In the genomic region with DNA sequence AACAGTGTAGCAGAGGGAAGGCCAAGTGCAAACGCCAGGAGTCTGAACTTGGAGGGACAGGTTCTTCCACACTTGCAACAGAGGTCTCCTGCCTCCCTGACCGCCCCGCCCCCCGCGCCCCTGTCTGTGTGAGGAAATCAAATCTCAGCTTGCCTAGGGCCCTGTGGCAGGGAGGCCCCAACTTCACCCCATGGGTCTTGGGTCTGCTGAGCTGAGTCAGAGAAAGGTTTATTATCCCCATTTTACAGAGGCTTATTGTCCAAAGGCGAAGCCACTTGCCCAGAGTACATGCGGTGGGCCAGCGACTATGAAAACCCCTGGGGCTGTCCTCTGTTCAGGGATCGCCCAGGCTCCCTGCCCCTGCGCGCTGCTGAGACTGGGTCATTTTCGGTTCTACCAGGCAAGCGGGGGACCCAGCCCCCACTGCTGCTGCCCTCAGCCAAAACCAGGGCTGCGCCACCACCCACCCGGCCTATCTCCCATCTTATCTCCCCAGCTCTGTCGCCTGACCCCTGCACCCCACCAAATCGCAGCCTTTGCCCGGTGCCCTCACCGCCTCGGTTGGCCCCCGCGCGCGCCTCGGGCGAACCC, we compare ENCODE assay signal across 8 cellular contexts. TPM values are rescaled to one million over a fixed set of nuclear protein-coding genes. Genes with fewer than 3 reads are reported as not detected.
DNase-seq lines count a peak whose midpoint lies in the region; ATAC-seq, FAIRE-seq and TF ChIP-seq lines count a peak whose summit lies in the region.

No MANE protein-coding gene starts in this region.

- ATAC-seq in GM12878 (peak; percentile 7), GM18858 (IDR thresholded peaks at IDR 0.05; ENCODE audit: unreplicated experiment) (no peak), HG02798 (IDR thresholded peaks at IDR 0.05; ENCODE audit: poor library complexity, unreplicated experiment) (no peak)

- RAD21 ChIA-PET in GM12878 (lab: Charles Lee; ENCODE audit: unreplicated experiment) = interaction anchor here (0.6 to 6.8 kb wide), 3 partner anchors 13 to 53 kb away, joined by 3 to 100 read pairs (median 4); no protein-coding TSS in a partner anchor

- SMC1A ChIA-PET in GM12878 (lab: Charles Lee; ENCODE audit: uncharacterized antibody, unreplicated experiment) = interaction anchor here (1.8 kb wide), 1 partner anchor 9 kb away, joined by 8 read pairs; no protein-coding TSS in a partner anchor

- no peaks in the 10 kb centered on the region for H3K27me3 ChIP-seq in GM12878 (replicated peaks in 1 of 2; ENCODE audit: control insufficient read depth in 2 of 2, insufficient read depth in 2 of 2, low read length in 1 of 2)
- no peaks in the 10 kb centered on the region for H3K27me3 ChIP-seq in liver (ENCODE audit: control insufficient read depth in 4 of 4, insufficient read depth in 4 of 4, low read length in 3 of 4)
- no peaks in the 10 kb centered on the region for H3K27me3 ChIP-seq in thyroid gland

- WGBS in GM12878 (ENCODE audit: insufficient coverage, insufficient replicate concordance, low lambda C conversion rate, missing lambda C conversion rate) = 46% methylated on average over 26 of the region's 26 CpGs
- 52% methylated on average over 26 of the region's 26 CpGs for WGBS in liver
- WGBS in thyroid gland, 2 donors = 57 to 62% methylated on average over 25 to 26 of the region's 26 CpGs

- TF ChIP-seq POLR2A in GM12878 (IDR thresholded peaks at IDR 0.05; ENCODE audit: low read depth, low read length) = no peak
- TF ChIP-seq POLR2A in thyroid gland (IDR thresholded peaks at IDR 0.05) = no peak

- H2AFZ ChIP-seq in GM12878 (ENCODE audit: control insufficient read depth, low read depth, low read length) = no peak overlapping the region; the same call in 1 of the 2 replicates

- peaks cover 11% of the 10 kb centered on the region for H3K4me1 ChIP-seq in GM12878 (ENCODE audit: control insufficient read depth, insufficient read depth, low read length)
- H3K4me1 ChIP-seq in liver (ENCODE audit: control insufficient read depth in 4 of 4, insufficient read depth in 4 of 4, low read length in 3 of 4) = peaks cover 8 to 36% (median 28%) of the 10 kb centered on the region in 4 donors
- H3K4me1 ChIP-seq in thyroid gland = peaks cover 54 to 64% of the 10 kb centered on the region in 2 donors

- no peaks in the 10 kb centered on the region for H4K20me1 ChIP-seq in GM12878 (ENCODE audit: control insufficient read depth, insufficient read depth)

- intact Hi-C loops in GM12878 (cut with micrococcal nuclease; ENCODE audit: unreplicated experiment) = no loop called here
- intact Hi-C loops in thyroid gland (cut with DNase I) = no loop called here

- H3K9ac ChIP-seq in GM12878 (ENCODE audit: control insufficient read depth, insufficient read depth, low read length) = peak overlapping the region; percentile 45; the same call in 1 of the 2 replicates
- no peak overlapping the region for H3K9ac ChIP-seq in liver (ENCODE audit: low read depth in 1 of 2, low read length in 2 of 2)

- H3K36me3 Mint-ChIP-seq in T-helper 2 cell treated with Interferon-gamma antibody and Interleukin-4, amounts not matched to agents 5 μg/mL and 100 μg/mL, for 36 hours (ENCODE audit: low read depth) = peaks cover 2% of the 10 kb centered on the region

- no peak for DNase-seq in T-helper 2 cell treated with Interferon-gamma antibody and Interleukin-4, amounts not matched to agents 5 μg/mL and 100 μg/mL, for 36 hours (ENCODE audit: low spot score)
- DNase-seq in T-helper 2 cell = no peak
- DNase-seq in GM12878 (ENCODE audit: low read depth, low spot score) = no peak
- peak; percentile 29 to 44 for DNase-seq in thyroid gland
- DNase-seq in AG20443 (ENCODE audit: low spot score) = no peak

- H3K27ac Mint-ChIP-seq in T-helper 2 cell treated with Interferon-gamma antibody and Interleukin-4, amounts not matched to agents 5 μg/mL and 100 μg/mL, for 36 hours = no peak overlapping the region

- CTCF ChIA-PET in GM12878 (lab: Yijun Ruan, JAX) = interaction anchor here (0.6 kb wide), 1 partner anchor 10 kb away, joined by 3 read pairs; no protein-coding TSS in a partner anchor

- H3K4me3 Mint-ChIP-seq in T-helper 2 cell treated with Interferon-gamma antibody and Interleukin-4, amounts not matched to agents 5 μg/mL and 100 μg/mL, for 36 hours = peak overlapping the region; percentile 63

- no peak overlapping the region for H3K27ac ChIP-seq in GM12878 (ENCODE audit: control insufficient read depth, insufficient read depth)
- H3K27ac ChIP-seq in liver (ENCODE audit: low read depth in 1 of 2, low read length in 2 of 2) = peak overlapping the region in 1 of 2 donors; percentile 62
- peak overlapping the region in 2 of 3 donors; percentile 21 to 39 for H3K27ac ChIP-seq in thyroid gland

- H3K9me3 Mint-ChIP-seq in T-helper 2 cell treated with Interferon-gamma antibody and Interleukin-4, amounts not matched to agents 5 μg/mL and 100 μg/mL, for 36 hours = no peaks in the 10 kb centered on the region

- H3K27me3 Mint-ChIP-seq in T-helper 2 cell treated with Interferon-gamma antibody and Interleukin-4, amounts not matched to agents 5 μg/mL and 100 μg/mL, for 36 hours (ENCODE audit: low read depth) = peaks cover 5% of the 10 kb centered on the region

- H3K79me2 ChIP-seq in GM12878 (ENCODE audit: control insufficient read depth, insufficient read depth, low read length) = peaks cover 30% of the 10 kb centered on the region

- peaks cover 17% of the 10 kb centered on the region for H3K4me1 Mint-ChIP-seq in T-helper 2 cell treated with Interferon-gamma antibody and Interleukin-4, amounts not matched to agents 5 μg/mL and 100 μg/mL, for 36 hours (ENCODE audit: low read depth)

- H3K4me2 ChIP-seq in GM12878 (ENCODE audit: control insufficient read depth, insufficient read depth) = peak overlapping the region; percentile 72

- BruUV-seq in GM12878 (replicated peaks; lab: Mats Ljungman, UMichigan) = TSS peak; percentile 79

- H3K36me3 ChIP-seq in GM12878 (ENCODE audit: control insufficient read depth in 2 of 2, insufficient read depth in 2 of 2, low read length in 1 of 2) = no peaks in the 10 kb centered on the region; a peak in 1 of 4 replicates
- H3K36me3 ChIP-seq in liver (ENCODE audit: control insufficient read depth in 4 of 4, insufficient read depth in 3 of 4, low read depth in 1 of 4, low read length in 3 of 4) = no peaks in the 10 kb centered on the region
- H3K36me3 ChIP-seq in thyroid gland = no peaks in the 10 kb centered on the region

- no peaks in the 10 kb centered on the region; the same call in 2 of the 3 replicates for H3K9me3 ChIP-seq in GM12878 (replicated peaks; ENCODE audit: control insufficient read depth, insufficient read depth, low read length)
- H3K9me3 ChIP-seq in liver (ENCODE audit: control insufficient read depth in 4 of 4, low read length in 3 of 4) = no peaks in the 10 kb centered on the region
- H3K9me3 ChIP-seq in thyroid gland = no peaks in the 10 kb centered on the region

- TF ChIP-seq CTCF in GM12878 (IDR thresholded peaks at IDR 0.05 in 2 of 3, conservative IDR thresholded peaks at IDR 0.05 in 1 of 3; ENCODE audit: control insufficient read depth in 2 of 3, extremely low read depth in 1 of 3, insufficient read depth in 1 of 3, low read depth in 3 of 3, low read length in 3 of 3) = no peak
- no peak for TF ChIP-seq CTCF in liver (IDR thresholded peaks at IDR 0.05; ENCODE audit: low read depth, low read length, missing input control)
- TF ChIP-seq CTCF in thyroid gland (IDR thresholded peaks at IDR 0.05) = no peak

- TF ChIP-seq RAD21 in GM12878 (IDR thresholded peaks at IDR 0.05; ENCODE audit: insufficient read depth, low read depth, low read length) (no peak), liver (IDR thresholded peaks at IDR 0.05) (no peak)

- no peak for TF ChIP-seq EP300 in GM12878 (IDR thresholded peaks at IDR 0.05; ENCODE audit: borderline replicate concordance in 1 of 2, control insufficient read depth in 1 of 2, low read depth in 2 of 2, low read length in 2 of 2)

- in situ Hi-C loops in GM12878 (cut with MboI) = no loop called here

- POLR2A ChIA-PET in GM12878 (lab: Charles Lee) = interaction anchor here (0.6 to 1.6 kb wide), 8 partner anchors 9 to 463 kb away, joined by 3 to 11 read pairs (median 4); no protein-coding TSS in a partner anchor

- H3K4me3 ChIP-seq in GM12878 (peak overlapping the region; percentile 64), liver (ENCODE audit: low read depth in 1 of 3, low read length in 3 of 3) (peak overlapping the region in 2 of 3 donors; percentile 14 to 75), thyroid gland (replicated peaks in 1 of 3) (peak overlapping the region in 1 of 3 donors; percentile 66)

- no peak for FAIRE-seq in GM12878 (lab: Jason Lieb, UNC)

RNA-seq across cellular contexts. Expression of gene CERS4, which starts 1.0 kb away (rescaled TPM):
- total RNA-seq in GM12878 (2013; cell fraction: nucleolus; rRNA removed) = 93.8 and 104 TPM in 2 replicates
- total RNA-seq in GM12878 (2014; rRNA removed) = 46.3 and 46.8 TPM in 2 replicates
- 17.3 and 18.2 TPM in 2 replicates for total RNA-seq in GM12878 (2014; rRNA removed; fragmentation: Illumina TruSeq; extraction: Trizol)
- total RNA-seq in GM12878 (2021) = 41.7 and 43.1 TPM in 2 replicates
- 7.7 TPM for polyA plus RNA-seq in GM12878 (2011; ENCODE audit: low read depth)
- polyA plus RNA-seq in GM12878 (2011; rRNA removed) = 29.5 and 62.1 TPM in 2 replicates
- polyA plus RNA-seq in GM12878 (2011; cell fraction: cytosol; rRNA removed) = 70.2 and 82.3 TPM in 2 replicates
- 88.0 and 94.5 TPM in 2 replicates for polyA plus RNA-seq in GM12878 (2011; cell fraction: nucleus; rRNA removed)
- 23.1 and 31.6 TPM in 2 replicates for polyA plus RNA-seq in GM12878 (2012)
- polyA plus RNA-seq in GM12878 (2014; fragmentation: Illumina TruSeq; extraction: Trizol) = 12.7 and 16.2 TPM in 2 replicates
- 1 to 10 TPM in 1 of 2 experiments, under 1 TPM in 1; 0.34 to 1.9 TPM for polyA plus RNA-seq in GM12878 (2014; fragmentation: Nextera tagmentation; extraction: Ambion mirVana)
- 53.6 and 55.4 TPM in 2 replicates for polyA plus RNA-seq in GM12878 (2014; rRNA removed)
- polyA plus RNA-seq in GM12878 (2016; fragmentation: Nextera tagmentation; extraction: Ambion mirVana) = 10 to 100 TPM; 19.9 to 21.6 TPM
- polyA minus RNA-seq in GM12878 (2011; rRNA and poly(A)+ RNA removed) = 68.0 and 73.3 TPM in 2 replicates
- polyA minus RNA-seq in GM12878 (2011; cell fraction: cytosol; rRNA and poly(A)+ RNA removed) = 18.3 and 19.1 TPM in 2 replicates
- 24.3 and 31.7 TPM in 2 replicates for polyA minus RNA-seq in GM12878 (2011; cell fraction: nucleus; rRNA and poly(A)+ RNA removed)
- total RNA-seq in liver = 10 to 100 TPM; 55.6 to 65.1 TPM
- 10 to 100 TPM; 42.7 to 57.2 TPM for polyA plus RNA-seq in liver
- total RNA-seq in thyroid gland = 100 to 1,000 TPM; 123 to 175 (median 144) TPM

RNA-seq across cellular contexts. Expression of gene FBN3, which starts 58.8 kb away (rescaled TPM):
- total RNA-seq in GM12878 (2013; cell fraction: nucleolus; rRNA removed) = not detected in 2 replicates
- total RNA-seq in GM12878 (2014; rRNA removed) (not detected in 2 replicates), GM12878 (2014; rRNA removed; fragmentation: Illumina TruSeq; extraction: Trizol) (not detected in 2 replicates), GM12878 (2021) (0.03 and 0.05 TPM in 2 replicates), liver (under 1 TPM; under 0.01 to 0.61 TPM), thyroid gland (1 to 10 TPM in 3 of 4 donors, under 1 TPM in 1; 0.13 to 8.7 (median 2.5) TPM)
- not detected for polyA plus RNA-seq in GM12878 (2011; ENCODE audit: low read depth)
- polyA plus RNA-seq in GM12878 (2011; rRNA removed) (not detected in 2 replicates), GM12878 (2014; fragmentation: Illumina TruSeq; extraction: Trizol) (not detected in 2 replicates), GM12878 (2014; fragmentation: Nextera tagmentation; extraction: Ambion mirVana) (not detected), GM12878 (2014; rRNA removed) (not detected in 2 replicates), GM12878 (2016; fragmentation: Nextera tagmentation; extraction: Ambion mirVana) (not detected), liver (under 1 TPM in 1 of 2 donors, not detected in 1; 0.08 TPM)
- under 0.01 and 0.19 TPM in 2 replicates for polyA plus RNA-seq in GM12878 (2011; cell fraction: cytosol; rRNA removed)
- polyA plus RNA-seq in GM12878 (2011; cell fraction: nucleus; rRNA removed) = 0.27 and 0.59 TPM in 2 replicates
- polyA plus RNA-seq in GM12878 (2012) = 0.01 TPM in 2 replicates
- not detected in 2 replicates for polyA minus RNA-seq in GM12878 (2011; rRNA and poly(A)+ RNA removed)
- polyA minus RNA-seq in GM12878 (2011; cell fraction: cytosol; rRNA and poly(A)+ RNA removed) = not detected in 2 replicates
- polyA minus RNA-seq in GM12878 (2011; cell fraction: nucleus; rRNA and poly(A)+ RNA removed) = not detected in 2 replicates

Comparison
In these comparisons a context has a peak if more than half of its experiments do, and no peak if none do; other contexts are left out.
1. DNase-seq: peak in thyroid gland (2 of 2); none in T-helper 2 cell treated with Interferon-gamma antibody and Interleukin-4, amounts not matched to agents 5 μg/mL and 100 μg/mL, for 36 hours (single experiment), T-helper 2 cell (0 of 5), GM12878 (single experiment) and AG20443 (single experiment).